In genomic region chr16:79154081-79154480, GRCh38 we compare ENCODE assay signal across 23 cellular contexts.
"Had no signal": no experiment of that assay in that cellular context is flagged by ENCODE, and none has a peak within 500 bp of the region (broad histone marks: within the 10 kb centered on the region; RNA-seq: fewer than 3 reads in every experiment).

No MANE protein-coding gene starts in this region.

- H3K4me3 ChIP-seq: coronary artery, hepatocyte, mucosa of descending colon, ovary, stomach, testis, upper lobe of left lung had no signal

- H3K4me3 Mint-ChIP-seq: activated CD8-positive, alpha-beta T cell treated with anti-CD3 and anti-CD28 coated beads, Interleukin-2, amount 10 ng/mL, durations not matched to agents 7 days and 5 days; activated naive CD8-positive, alpha-beta T cell treated with anti-CD3 and anti-CD28 coated beads for 36 hours; activated T-helper 1 cell treated with anti-CD3 and anti-CD28 coated beads, Interleukin-12 subunit alpha, Interleukin-12 subunit beta, Interleukin-2, Interleukin-4 antibody, amounts not matched to agents 30 ng/mL and 10 ng/mL and 1 ng/mL, durations not matched to agents 14 hours and 24 hours and 36 hours; stimulated activated memory B cell treated with anti-CD40 and anti-IgM and Interleukin-4, amounts not matched to agents 10 μg/mL and 1 μg/mL and 100 μg/mL, for 72 hours had no signal

- H3K27ac Mint-ChIP-seq: activated CD8-positive, alpha-beta T cell treated with anti-CD3 and anti-CD28 coated beads, Interleukin-2, amount 10 ng/mL, durations not matched to agents 7 days and 5 days; activated naive CD8-positive, alpha-beta T cell treated with anti-CD3 and anti-CD28 coated beads for 36 hours; activated T-helper 1 cell treated with anti-CD3 and anti-CD28 coated beads, Interleukin-12 subunit alpha, Interleukin-12 subunit beta, Interleukin-2, Interleukin-4 antibody, amounts not matched to agents 30 ng/mL and 10 ng/mL and 1 ng/mL, durations not matched to agents 14 hours and 24 hours and 36 hours; stimulated activated memory B cell treated with anti-CD40 and anti-IgM and Interleukin-4, amounts not matched to agents 10 μg/mL and 1 μg/mL and 100 μg/mL, for 72 hours had no signal

- DNase-seq: activated CD4-positive, alpha-beta T cell treated with anti-CD3 and anti-CD28 coated beads, Interleukin-2, amount 50 U/mL, for 1 hour; activated CD4-positive, CD25-positive, alpha-beta regulatory T cell treated with anti-CD3 and anti-CD28 coated beads, Interleukin-2, amount 50 U/mL, for 72 hours; activated CD8-positive, alpha-beta T cell treated with anti-CD3 and anti-CD28 coated beads, Interleukin-2, amount 10 ng/mL, durations not matched to agents 7 days and 5 days; activated gamma-delta T cell treated with Interleukin-2 at 50 U/mL for 16 hours; activated naive CD8-positive, alpha-beta T cell treated with anti-CD3 and anti-CD28 coated beads for 36 hours; foreskin fibroblast; left cardiac atrium; mesenchymal stem cell; mucosa of descending colon; ovary; small intestine; stimulated activated CD4-positive, alpha-beta T cell treated with anti-CD3 and anti-CD28 coated beads, Interleukin-2, amount 100 ng/mL, for 24 hours; stomach; T-helper 1 cell; testis; upper lobe of left lung; WERI-Rb-1 had no signal

- H3K27me3 ChIP-seq: hepatocyte, ovary, stomach, testis, upper lobe of left lung had no signal

- H2AFZ ChIP-seq: hepatocyte had no signal

- H3K4me1 ChIP-seq: testis, upper lobe of left lung had no signal

- H3K36me3 ChIP-seq: ovary, stomach, upper lobe of left lung, WERI-Rb-1 had no signal

- H3K36me3 Mint-ChIP-seq: activated naive CD8-positive, alpha-beta T cell treated with anti-CD3 and anti-CD28 coated beads for 36 hours; stimulated activated memory B cell treated with anti-CD40 and anti-IgM and Interleukin-4, amounts not matched to agents 10 μg/mL and 1 μg/mL and 100 μg/mL, for 72 hours had no signal

- H3K79me2 ChIP-seq: hepatocyte had no signal

- H3K9me3 Mint-ChIP-seq: activated naive CD8-positive, alpha-beta T cell treated with anti-CD3 and anti-CD28 coated beads for 36 hours; activated T-helper 1 cell treated with anti-CD3 and anti-CD28 coated beads, Interleukin-12 subunit alpha, Interleukin-12 subunit beta, Interleukin-2, Interleukin-4 antibody, amounts not matched to agents 30 ng/mL and 10 ng/mL and 1 ng/mL, durations not matched to agents 14 hours and 24 hours and 36 hours; stimulated activated memory B cell treated with anti-CD40 and anti-IgM and Interleukin-4, amounts not matched to agents 10 μg/mL and 1 μg/mL and 100 μg/mL, for 72 hours had no signal

- ATAC-seq: activated CD8-positive, alpha-beta T cell treated with anti-CD3 and anti-CD28 coated beads, Interleukin-2, amount 10 ng/mL, durations not matched to agents 7 days and 5 days; left cardiac atrium; mucosa of descending colon; sciatic nerve; SK-N-SH treated with all-trans-retinoic acid at 6 μM for 48 hours; stimulated activated memory B cell treated with anti-CD40 and anti-IgM and Interleukin-4, amounts not matched to agents 10 μg/mL and 1 μg/mL and 100 μg/mL, for 72 hours had no signal

- H3K9me3 ChIP-seq: mucosa of descending colon, ovary, stomach, testis, upper lobe of left lung had no signal

- H3K4me1 Mint-ChIP-seq: stimulated activated memory B cell treated with anti-CD40 and anti-IgM and Interleukin-4, amounts not matched to agents 10 μg/mL and 1 μg/mL and 100 μg/mL, for 72 hours had no signal

- H3K27ac ChIP-seq: coronary artery, hepatocyte, ovary, stomach, testis, upper lobe of left lung, WERI-Rb-1 had no signal

- H3K4me2 ChIP-seq: hepatocyte had no signal
